ENCODE assay signal across 8 cellular contexts in genomic region chr18:58670561-58671121, GRCh38. TPM values are rescaled to one million over a fixed set of nuclear protein-coding genes. Genes with fewer than 3 reads are reported as not detected.
DNase-seq lines count a peak whose midpoint lies in the region; ATAC-seq and TF ChIP-seq lines count a peak whose summit lies in the region.

No MANE protein-coding gene starts in this region.

- H2AFZ ChIP-seq in DND-41 (ENCODE audit: low read depth, low read length) (peak overlapping the region; percentile 87), Loucy (ENCODE audit: low read length) (peak overlapping the region; percentile 38)

- intact Hi-C loops in ascending aorta (cut with DNase I) (loop anchor here (5.0 kb wide), 2 partner anchors 467 to 687 kb away; partner anchors contain the start of genes LMAN1 and SEC11C), transverse colon (cut with DNase I; ENCODE audit: low total_unique reads) (no loop called here)

- 18% methylated on average over 25 of the region's 25 CpGs for WGBS in liver
- 12 to 30% methylated on average over 2 to 25 of the region's 25 CpGs for WGBS in transverse colon (ENCODE audit: low coverage in 1 of 2), 2 donors

- TF ChIP-seq POLR2A in transverse colon (IDR thresholded peaks at IDR 0.05), result no peak

- 0 out of 2 replicates have a peak, but pooled peaks cover 3% of the 10 kb centered on the region for H3F3A ChIP-seq in Loucy (ENCODE audit: low read depth)

- H4K20me1 ChIP-seq in DND-41 (ENCODE audit: insufficient read depth, low read length) (peaks cover 9% of the 10 kb centered on the region; the same call in 1 of the 2 replicates), Loucy (ENCODE audit: insufficient read depth, low read length, poor library complexity, severe bottlenecking) (peaks cover 8% of the 10 kb centered on the region)

- H3K27ac ChIP-seq in DND-41 (ENCODE audit: low read length), result peak overlapping the region; percentile 82
- peak overlapping the region; percentile 75 to 93 for H3K27ac ChIP-seq in ascending aorta
- peak overlapping the region; percentile 41 to 54 for H3K27ac ChIP-seq in liver (ENCODE audit: low read depth in 1 of 2, low read length in 2 of 2)
- H3K27ac ChIP-seq in transverse colon, result peak overlapping the region; percentile 96 to 99 (median 98)

- H3K79me2 ChIP-seq in DND-41 (ENCODE audit: insufficient read depth, low read length), result peaks cover 35% of the 10 kb centered on the region
- peaks cover 38% of the 10 kb centered on the region for H3K79me2 ChIP-seq in Loucy (ENCODE audit: insufficient read depth, low read length)

- ATAC-seq in DND-41 (ENCODE audit: insufficient read depth, low read depth) (no peak), GM21576 (IDR thresholded peaks at IDR 0.05; ENCODE audit: unreplicated experiment) (no peak)

- TF ChIP-seq CTCF in DND-41 (IDR thresholded peaks at IDR 0.05; ENCODE audit: borderline replicate concordance, extremely low read depth, low read length, poor library complexity, severe bottlenecking) (no peak), Loucy (conservative IDR thresholded peaks at IDR 0.05; ENCODE audit: low read length) (no peak), ascending aorta (IDR thresholded peaks at IDR 0.05) (no peak), liver (IDR thresholded peaks at IDR 0.05; ENCODE audit: low read depth, low read length, missing input control) (no peak), transverse colon (IDR thresholded peaks at IDR 0.05) (no peak)

- peak overlapping the region; percentile 79 for H3K4me2 ChIP-seq in DND-41 (ENCODE audit: insufficient read depth, low read length)
- peak overlapping the region; percentile 94 for H3K4me2 ChIP-seq in Loucy (ENCODE audit: low read depth, low read length, poor library complexity, severe bottlenecking)

- H3K4me1 ChIP-seq in DND-41 (ENCODE audit: insufficient read depth, low read length) (peaks cover 39% of the 10 kb centered on the region), Loucy (ENCODE audit: insufficient read depth, low read length, poor library complexity, severe bottlenecking) (peaks cover 43% of the 10 kb centered on the region), ascending aorta (peaks cover 0 to 7% of the 10 kb centered on the region in 2 donors), liver (ENCODE audit: control insufficient read depth in 4 of 4, insufficient read depth in 4 of 4, low read length in 3 of 4) (peaks cover 0 to 29% (median 17%) of the 10 kb centered on the region in 4 donors), transverse colon (peaks cover 0 to 28% (median 14%) of the 10 kb centered on the region in 4 donors)

- H3K27me3 ChIP-seq in DND-41 (ENCODE audit: insufficient read depth, low read length, poor library complexity) (no peaks in the 10 kb centered on the region), Loucy (ENCODE audit: insufficient read depth, low read length, poor library complexity, severe bottlenecking) (no peaks in the 10 kb centered on the region), ascending aorta (no peaks in the 10 kb centered on the region), liver (ENCODE audit: control insufficient read depth in 4 of 4, insufficient read depth in 4 of 4, low read length in 3 of 4) (no peaks in the 10 kb centered on the region), transverse colon (no peaks in the 10 kb centered on the region)

- H3K9ac ChIP-seq in DND-41 (ENCODE audit: low read depth, low read length), result peak overlapping the region; percentile 66
- H3K9ac ChIP-seq in Loucy (ENCODE audit: low read depth, low read length, poor library complexity, severe bottlenecking), result peak overlapping the region; percentile 73
- peak overlapping the region; percentile 12 to 30 for H3K9ac ChIP-seq in liver (ENCODE audit: low read depth in 1 of 2, low read length in 2 of 2)

- peak overlapping the region; percentile 14 to 92; a peak in 3 of 4 replicates for H3K4me3 ChIP-seq in DND-41 (ENCODE audit: low read depth in 1 of 2, low read length in 2 of 2)
- peak overlapping the region; percentile 98 for H3K4me3 ChIP-seq in Loucy (ENCODE audit: low read length, poor library complexity, severe bottlenecking)
- H3K4me3 ChIP-seq in ascending aorta, result peak overlapping the region; percentile 91 to 95
- H3K4me3 ChIP-seq in liver (ENCODE audit: low read depth in 1 of 3, low read length in 3 of 3), result peak overlapping the region; percentile 44 to 95 (median 61)
- peak overlapping the region; percentile 40 to 94 (median 70) for H3K4me3 ChIP-seq in transverse colon

- H3K9me3 ChIP-seq in DND-41 (ENCODE audit: insufficient read depth, low read length, severe bottlenecking), result no peaks in the 10 kb centered on the region
- H3K9me3 ChIP-seq in Loucy (ENCODE audit: insufficient read depth, low read depth, low read length), result no peaks in the 10 kb centered on the region
- H3K9me3 ChIP-seq in ascending aorta, result no peaks in the 10 kb centered on the region
- H3K9me3 ChIP-seq in liver (ENCODE audit: control insufficient read depth in 4 of 4, low read length in 3 of 4), result no peaks in the 10 kb centered on the region
- H3K9me3 ChIP-seq in transverse colon, result no peaks in the 10 kb centered on the region

- in situ Hi-C loops in transverse colon (cut with MboI; ENCODE audit: low pct_ligation_motif_present in 1 of 4, low pct_unique_long_range_greater_than_20kb in 1 of 4, low sequenced_read_pairs in 3 of 4), result loop anchor here in 1 of 4 donors (25.0 kb wide), 1 partner anchor 133 kb away; no protein-coding TSS in a partner anchor

- no peaks in the 10 kb centered on the region; the same call in 1 of the 2 replicates for H3K36me3 ChIP-seq in DND-41 (ENCODE audit: insufficient read depth, low read length)
- H3K36me3 ChIP-seq in Loucy (ENCODE audit: insufficient read depth, low read length), result no peaks in the 10 kb centered on the region
- no peaks in the 10 kb centered on the region for H3K36me3 ChIP-seq in ascending aorta
- H3K36me3 ChIP-seq in liver (ENCODE audit: control insufficient read depth in 4 of 4, insufficient read depth in 3 of 4, low read depth in 1 of 4, low read length in 3 of 4), result no peaks in the 10 kb centered on the region
- H3K36me3 ChIP-seq in transverse colon, result no peaks in the 10 kb centered on the region

- no peak for TF ChIP-seq EP300 in transverse colon (IDR thresholded peaks at IDR 0.05; ENCODE audit: low read depth)

- DNase-seq in DND-41 (no peak), ascending aorta (ENCODE audit: low spot score in 2 of 2) (peak in 1 of 2 donors; percentile 19), transverse colon (no peak), HT-29 (ENCODE audit: low spot score) (no peak)
- DNase-seq in stimulated activated CD4-positive, alpha-beta T cell treated with anti-CD3 and anti-CD28 coated beads, Interleukin-4, amount 100 ng/mL, for 24 hours, result no peak

- TF ChIP-seq RAD21 in liver (IDR thresholded peaks at IDR 0.05), result no peak

- H3K9me2 ChIP-seq in Loucy (replicated peaks; ENCODE audit: low read depth, low read length), result no peaks in the 10 kb centered on the region

TF ChIP-seq in liver, 16 proteins besides CTCF, POLR2A, EP300 and RAD21:
- TF ChIP-seq YY1 (IDR thresholded peaks at IDR 0.05) (no peak), ZBTB33 (IDR thresholded peaks at IDR 0.05) (no peak), ATF3 (IDR thresholded peaks at IDR 0.05) (no peak), SP1 (IDR thresholded peaks at IDR 0.05) (no peak), MAX (IDR thresholded peaks at IDR 0.05) (no peak), RXRA (IDR thresholded peaks at IDR 0.05) (no peak), TAF1 (conservative IDR thresholded peaks at IDR 0.05) (no peak), JUND (IDR thresholded peaks at IDR 0.05) (no peak), GABPA (IDR thresholded peaks at IDR 0.05 in 1 of 2, conservative IDR thresholded peaks at IDR 0.05 in 1 of 2) (no peak), HNF4G (IDR thresholded peaks at IDR 0.05) (no peak)

RNA-seq across cellular contexts. Expression of gene MALT1, which starts 0.6 kb away (rescaled TPM):
- total RNA-seq in ascending aorta (14.5 TPM), liver (10 to 100 TPM in 1 of 2 donors, 1 to 10 TPM in 1; 6.4 to 27.3 TPM), transverse colon (10 to 100 TPM; 12.5 to 38.9 (median 29.5) TPM)
- polyA plus RNA-seq in liver, result 1 to 10 TPM; 3.1 to 6.4 TPM
- total RNA-seq in HT-29 (2014; rRNA removed; shearing (Covaris generic)), result 5.6 and 8.6 TPM in 2 replicates

RNA-seq across cellular contexts. Expression of gene ALPK2, which starts 41.8 kb away (rescaled TPM):
- total RNA-seq in ascending aorta, result not detected
- 10 to 100 TPM in 1 of 2 donors, under 1 TPM in 1; 0.05 to 14.5 TPM for total RNA-seq in liver
- polyA plus RNA-seq in liver, result under 1 TPM; 0.03 to 0.94 TPM
- total RNA-seq in transverse colon, result 1 to 10 TPM in 1 of 4 donors, under 1 TPM in 1, not detected in 2; 0.41 to 1.1 TPM
- not detected in 2 replicates for total RNA-seq in HT-29 (2014; rRNA removed; shearing (Covaris generic))

Comparison
In these comparisons a context has a peak if more than half of its experiments do, and no peak if none do; other contexts are left out.
1. H3K27ac ChIP-seq: peak in every context shown above with its lines; median percentile 98 in transverse colon; 84 in ascending aorta; 82 in DND-41; 48 in liver.
2. H3K9ac ChIP-seq: peak in every context shown above with its lines; median percentile 73 in Loucy; 66 in DND-41; 21 in liver.